Comparison of ENCODE assay signal across 13 cellular contexts in the genomic region with DNA sequence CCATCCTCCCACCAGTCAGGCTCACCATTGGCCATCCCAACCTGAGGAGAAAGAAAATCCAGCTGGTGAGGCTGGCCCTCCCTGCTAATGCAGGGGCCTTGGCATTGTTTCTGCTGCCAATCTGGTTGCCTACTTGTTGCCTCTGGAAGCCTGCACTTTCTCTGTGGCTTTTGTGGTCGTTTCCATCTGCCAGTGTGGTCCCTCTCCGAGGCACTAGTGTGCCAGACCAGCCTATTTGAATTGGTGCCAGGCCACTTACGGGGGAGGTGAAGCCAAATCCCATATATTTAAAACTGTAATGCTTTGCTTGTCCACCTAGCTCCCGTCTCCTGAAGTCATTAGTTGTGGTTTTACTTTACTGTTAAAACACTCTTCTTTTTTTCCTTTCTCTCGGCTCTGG.
DNase-seq lines count a peak whose midpoint lies in the region; ATAC-seq and TF ChIP-seq lines count a peak whose summit lies in the region.
"Had no signal": no experiment of that assay in that cellular context is flagged by ENCODE, and none has a peak within 500 bp of the region (broad histone marks: within the 10 kb centered on the region; RNA-seq: fewer than 3 reads in every experiment).

No MANE protein-coding gene starts in this region.

- no peaks in the 10 kb centered on the region for H3K36me3 Mint-ChIP-seq in natural killer cell treated with Interleukin-12 subunit alpha and Interleukin-12 subunit beta and Interleukin-15 and Interleukin-18, amount 100 ng/mL, for 72 hours

- TF ChIP-seq CTCF in kidney epithelial cell (IDR thresholded peaks at IDR 0.05; ENCODE audit: insufficient read depth, low read length, poor library complexity, severe bottlenecking) = no peak

- no peak overlapping the region for H3K27ac Mint-ChIP-seq in natural killer cell treated with Interleukin-12 subunit alpha and Interleukin-12 subunit beta and Interleukin-15 and Interleukin-18, amount 100 ng/mL, for 72 hours
- H3K27ac Mint-ChIP-seq: B cell had no signal

- H3K9me3 Mint-ChIP-seq in natural killer cell treated with Interleukin-12 subunit alpha and Interleukin-12 subunit beta and Interleukin-15 and Interleukin-18, amount 100 ng/mL, for 72 hours = no peaks in the 10 kb centered on the region
- H3K9me3 Mint-ChIP-seq: neural crest cell had no signal

- H3K4me3 Mint-ChIP-seq in natural killer cell treated with Interleukin-12 subunit alpha and Interleukin-12 subunit beta and Interleukin-15 and Interleukin-18, amount 100 ng/mL, for 72 hours = no peak overlapping the region
- H3K4me3 Mint-ChIP-seq: B cell, neural crest cell had no signal

- DNase-seq in DMS153 (lab: John Stamatoyannopoulos, UW) (peak; percentile 91), NCI-H1092 (lab: John Stamatoyannopoulos, UW) (peak; percentile 95), SHP77 (lab: John Stamatoyannopoulos, UW) (peak; percentile 9 to 24), kidney epithelial cell (ENCODE audit: low read depth) (peak; percentile 34), GF-D8 (lab: John Stamatoyannopoulos, UW) (no peak), cortex of kidney (lab: John Stamatoyannopoulos, UW) (no peak)
- DNase-seq in natural killer cell treated with Interleukin-12 subunit alpha and Interleukin-12 subunit beta and Interleukin-15 and Interleukin-18, amount 100 ng/mL, for 72 hours (ENCODE audit: low spot score) = no peak
- DNase-seq in activated effector memory CD4-positive, alpha-beta T cell treated with anti-CD3 and anti-CD28 coated beads, Interleukin-2, amount 50 U/mL, for 16 hours = no peak
- DNase-seq: activated CD4-positive, CD25-positive, alpha-beta regulatory T cell; activated gamma-delta T cell; Right ventricle myocardium superior had no signal

- no peaks in the 10 kb centered on the region for H3K27me3 ChIP-seq in kidney epithelial cell (ENCODE audit: control insufficient read depth, insufficient read depth, low read length)

- H3K4me3 ChIP-seq in kidney epithelial cell (ENCODE audit: low read depth, low read length) = no peak overlapping the region

- ATAC-seq in natural killer cell treated with Interleukin-12 subunit alpha and Interleukin-12 subunit beta and Interleukin-15 and Interleukin-18, amount 100 ng/mL, for 72 hours = no peak

- no peaks in the 10 kb centered on the region for H3K36me3 ChIP-seq in kidney epithelial cell (ENCODE audit: control insufficient read depth, insufficient read depth, low read length)

- H3K4me1 Mint-ChIP-seq in natural killer cell treated with Interleukin-12 subunit alpha and Interleukin-12 subunit beta and Interleukin-15 and Interleukin-18, amount 100 ng/mL, for 72 hours (ENCODE audit: low read depth in 2 of 2) = no peaks in the 10 kb centered on the region
- H3K4me1 Mint-ChIP-seq: B cell had no signal

- H3K27me3 Mint-ChIP-seq in natural killer cell treated with Interleukin-12 subunit alpha and Interleukin-12 subunit beta and Interleukin-15 and Interleukin-18, amount 100 ng/mL, for 72 hours = peaks cover 6 to 13% of the 10 kb centered on the region in 2 donors

Comparison
In these comparisons a context has a peak if more than half of its experiments do, and no peak if none do; other contexts are left out.
1. DNase-seq: peak in DMS153 (single experiment), NCI-H1092 (single experiment), SHP77 (2 of 2) and kidney epithelial cell (single experiment); none in natural killer cell treated with Interleukin-12 subunit alpha and Interleukin-12 subunit beta and Interleukin-15 and Interleukin-18, amount 100 ng/mL, for 72 hours (single experiment), GF-D8 (single experiment), cortex of kidney (single experiment) and activated effector memory CD4-positive, alpha-beta T cell treated with anti-CD3 and anti-CD28 coated beads, Interleukin-2, amount 50 U/mL, for 16 hours (single experiment).